18 cellular contexts compared by ENCODE assay signal in genomic region chr12:53820907-53821306, GRCh38.
"Had no signal": no experiment of that assay in that cellular context is flagged by ENCODE, and none has a peak within 500 bp of the region (broad histone marks: within the 10 kb centered on the region; RNA-seq: fewer than 3 reads in every experiment).

No MANE protein-coding gene starts in this region.

- ATAC-seq: naive thymus-derived CD4-positive, alpha-beta T cell; stimulated activated naive CD8-positive, alpha-beta T cell treated with anti-CD3 and anti-CD28 coated beads, Interleukin-15, Interleukin-2, amounts not matched to agents 100 U/mL and 50 U/mL, for 24 hours had no signal

- H3K4me1 ChIP-seq: heart left ventricle, thyroid gland had no signal

- H3K27ac Mint-ChIP-seq: endodermal cell; naive thymus-derived CD4-positive, alpha-beta T cell; nephron progenitor cell; type B pancreatic cell had no signal

- H3K4me2 ChIP-seq: smooth muscle cell had no signal

- H3K4me3 ChIP-seq: coronary artery, heart left ventricle, lung, smooth muscle cell, suprapubic skin, thyroid gland had no signal

- H3K4me3 Mint-ChIP-seq: endodermal cell; naive thymus-derived CD4-positive, alpha-beta T cell; nephron progenitor cell; type B pancreatic cell had no signal

- H3K36me3 ChIP-seq: heart left ventricle, suprapubic skin, thyroid gland had no signal

- H3K9me3 ChIP-seq: heart left ventricle, suprapubic skin, thyroid gland had no signal

- H3K27me3 ChIP-seq: thyroid gland had no signal

- H3K36me3 Mint-ChIP-seq: type B pancreatic cell had no signal

- FAIRE-seq: endothelial cell of umbilical vein, urothelium cell line had no signal

- H3K4me1 Mint-ChIP-seq: naive thymus-derived CD4-positive, alpha-beta T cell had no signal

- DNase-seq: effector CD4-positive, alpha-beta T cell; endodermal cell; erythroblast; heart left ventricle; hippocampal formation; naive thymus-derived CD4-positive, alpha-beta T cell; nephron progenitor cell; posterior cingulate gyrus; stimulated activated CD4-positive, alpha-beta T cell treated with anti-CD3 and anti-CD28 coated beads, Interleukin-2, amount 100 ng/mL, for 48 hours; stimulated activated naive CD8-positive, alpha-beta T cell treated with anti-CD3 and anti-CD28 coated beads, Interleukin-15, Interleukin-2, amounts not matched to agents 100 U/mL and 50 U/mL, for 24 hours; thyroid gland had no signal

- H3K27ac ChIP-seq: coronary artery, heart left ventricle, suprapubic skin, thyroid gland had no signal

- H3K9me3 Mint-ChIP-seq: endodermal cell, nephron progenitor cell, type B pancreatic cell had no signal
